Comparison of ENCODE assay signal across 8 cellular contexts in the genomic region with DNA sequence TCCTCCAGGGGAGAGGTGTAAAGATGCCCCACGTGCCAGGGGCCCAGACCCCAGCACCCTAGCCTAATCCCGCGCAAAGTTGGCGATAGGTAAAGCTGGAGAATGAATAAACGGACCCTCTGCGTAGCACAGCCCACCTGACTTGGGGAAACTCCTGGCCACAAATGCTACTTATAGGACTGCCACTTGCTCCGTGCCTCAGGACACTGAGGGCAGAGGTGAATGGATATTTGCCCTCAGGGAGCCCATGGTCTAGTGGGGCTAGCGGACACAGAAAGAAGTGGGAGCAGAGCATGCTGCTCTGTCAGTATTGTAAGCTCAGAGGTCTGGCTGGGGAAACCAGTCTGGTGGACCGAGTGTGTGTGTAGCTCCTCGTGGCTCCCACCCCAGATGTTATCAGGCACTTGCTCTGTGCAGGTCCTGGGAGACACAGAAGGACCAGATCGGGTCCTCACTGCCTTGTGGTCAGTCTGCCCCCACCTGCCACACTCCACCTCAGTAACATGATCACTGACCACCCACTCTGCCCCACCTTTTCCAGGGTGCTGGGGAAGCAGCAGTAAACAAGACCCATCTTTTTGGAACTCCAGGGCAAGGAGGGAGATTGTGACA. TPM values are rescaled to one million over a fixed set of nuclear protein-coding genes. Genes with fewer than 3 reads are reported as not detected.
A peak's percentile ranks its signal among the peaks of the same experiment; 100 is the strongest.
DNase-seq lines count a peak whose midpoint lies in the region; ATAC-seq and TF ChIP-seq lines count a peak whose summit lies in the region.

No MANE protein-coding gene starts in this region.

- DNase-seq in GM06990 (ENCODE audit: extremely low read depth, insufficient read length), result peak; percentile 51
- DNase-seq in NB4 (ENCODE audit: low read depth), result peak; percentile 50
- no peak for DNase-seq in nephron progenitor cell
- DNase-seq in NCI-H2107 (lab: John Stamatoyannopoulos, UW), result no peak
- no peak for DNase-seq in AG20443 (ENCODE audit: low spot score)
- no peak for DNase-seq in NOMO-1 treated with DMSO at 0.1 percent for 48 hours (lab: John Stamatoyannopoulos, UW; ENCODE audit: unreplicated experiment)

- peak overlapping the region; percentile 88 for H3K4me3 Mint-ChIP-seq in nephron progenitor cell

- H3K36me3 Mint-ChIP-seq in nephron progenitor cell (ENCODE audit: low read depth), result no peaks in the 10 kb centered on the region

- peaks cover 57% of the 10 kb centered on the region for H3K4me1 Mint-ChIP-seq in nephron progenitor cell

- no peak overlapping the region for H3K27ac ChIP-seq in ectodermal cell (ENCODE audit: insufficient read depth, low read depth, low read length, poor library complexity, severe bottlenecking)

- H3K27me3 Mint-ChIP-seq in nephron progenitor cell (ENCODE audit: low read depth, poor library complexity), result no peaks in the 10 kb centered on the region

- H3K27ac Mint-ChIP-seq in nephron progenitor cell, result peak overlapping the region; percentile 19

- H3K27me3 ChIP-seq in GM06990 (replicated peaks; ENCODE audit: control insufficient read depth, insufficient read depth, low read length), result no peaks in the 10 kb centered on the region
- no peaks in the 10 kb centered on the region for H3K27me3 ChIP-seq in ectodermal cell (ENCODE audit: control insufficient read depth, insufficient read depth, low read length, poor library complexity, severe bottlenecking)

- no peaks in the 10 kb centered on the region for H3K9me3 ChIP-seq in ectodermal cell (ENCODE audit: control insufficient read depth, low read length)

- H3K36me3 ChIP-seq in GM06990 (ENCODE audit: control insufficient read depth, insufficient read depth, low read length) (peaks cover 9% of the 10 kb centered on the region), ectodermal cell (ENCODE audit: control insufficient read depth, insufficient read depth, low read length) (no peaks in the 10 kb centered on the region)

- H3K4me3 ChIP-seq in GM06990 (replicated peaks; ENCODE audit: low read depth, low read length) (peak overlapping the region; percentile 86), NB4 (ENCODE audit: low read depth, low read length) (peak overlapping the region; percentile 96), ectodermal cell (ENCODE audit: insufficient read depth, low read depth, low read length) (peak overlapping the region; percentile 87)

- H3K9me3 Mint-ChIP-seq in nephron progenitor cell, result no peaks in the 10 kb centered on the region

- TF ChIP-seq CTCF in GM06990 (IDR thresholded peaks at IDR 0.05; ENCODE audit: insufficient read depth, low read length, poor library complexity, severe bottlenecking) (no peak), NB4 (IDR thresholded peaks at IDR 0.05; ENCODE audit: low read depth, low read length) (no peak), nephron progenitor cell (IDR thresholded peaks at IDR 0.05) (no peak)

- WGBS in ectodermal cell, 2 experiments, result 26 to 31% methylated on average over 11 of the region's 11 CpGs

- TF ChIP-seq POLR2A in NB4 (IDR thresholded peaks at IDR 0.05; ENCODE audit: extremely low read depth, insufficient read length), result no peak

- ATAC-seq in GM18520 (IDR thresholded peaks at IDR 0.05; ENCODE audit: unreplicated experiment), result no peak

- peaks cover 12% of the 10 kb centered on the region for H3K4me1 ChIP-seq in ectodermal cell (ENCODE audit: control insufficient read depth, insufficient read depth, low read length)

RNA-seq across cellular contexts. Expression of gene GRK6, which starts 0.8 kb away (rescaled TPM):
- polyA plus RNA-seq in ectodermal cell (2013, experiment 1 of 4), result 34.2 TPM
- polyA plus RNA-seq in ectodermal cell (2013, experiment 2 of 4), result 34.6 TPM
- 25.3 TPM for polyA plus RNA-seq in ectodermal cell (2013, experiment 3 of 4)
- polyA plus RNA-seq in ectodermal cell (2013, experiment 4 of 4), result 27.2 TPM

RNA-seq across cellular contexts. Expression of gene F12, which starts 18.0 kb away (rescaled TPM):
- polyA plus RNA-seq in ectodermal cell (2013, experiment 1 of 4), result 0.78 TPM
- polyA plus RNA-seq in ectodermal cell (2013, experiment 2 of 4), result 0.41 TPM
- polyA plus RNA-seq in ectodermal cell (2013, experiment 3 of 4), result 0.43 TPM
- 1.0 TPM for polyA plus RNA-seq in ectodermal cell (2013, experiment 4 of 4)

RNA-seq across cellular contexts. Expression of gene PRR7, which starts 19.3 kb away (rescaled TPM):
- 16.6 TPM for polyA plus RNA-seq in ectodermal cell (2013, experiment 1 of 4)
- polyA plus RNA-seq in ectodermal cell (2013, experiment 2 of 4), result 13.0 TPM
- polyA plus RNA-seq in ectodermal cell (2013, experiment 3 of 4), result 13.3 TPM
- 16.5 TPM for polyA plus RNA-seq in ectodermal cell (2013, experiment 4 of 4)

RNA-seq across cellular contexts. Expression of gene PFN3, which starts 26.9 kb away (rescaled TPM):
- polyA plus RNA-seq in ectodermal cell (2013, experiment 1 of 4), result not detected
- polyA plus RNA-seq in ectodermal cell (2013, experiment 2 of 4), result not detected
- not detected for polyA plus RNA-seq in ectodermal cell (2013, experiment 3 of 4)
- polyA plus RNA-seq in ectodermal cell (2013, experiment 4 of 4), result not detected

RNA-seq across cellular contexts. Expression of gene SLC34A1, which starts 43.1 kb away (rescaled TPM):
- not detected for polyA plus RNA-seq in ectodermal cell (2013, experiment 1 of 4)
- polyA plus RNA-seq in ectodermal cell (2013, experiment 2 of 4), result not detected
- polyA plus RNA-seq in ectodermal cell (2013, experiment 3 of 4), result not detected
- polyA plus RNA-seq in ectodermal cell (2013, experiment 4 of 4), result not detected

Comparison
In these comparisons a context has a peak if more than half of its experiments do, and no peak if none do; other contexts are left out.
1. DNase-seq: peak in GM06990 (single experiment) and NB4 (single experiment); none in nephron progenitor cell (single experiment), NCI-H2107 (single experiment), AG20443 (single experiment) and NOMO-1 treated with DMSO at 0.1 percent for 48 hours (single experiment).
2. Peak in every context shown above with its lines, with median percentiles within 50 percentile points of each other: H3K4me3 ChIP-seq.